18 cellular contexts compared by ENCODE assay signal in the genomic region with DNA sequence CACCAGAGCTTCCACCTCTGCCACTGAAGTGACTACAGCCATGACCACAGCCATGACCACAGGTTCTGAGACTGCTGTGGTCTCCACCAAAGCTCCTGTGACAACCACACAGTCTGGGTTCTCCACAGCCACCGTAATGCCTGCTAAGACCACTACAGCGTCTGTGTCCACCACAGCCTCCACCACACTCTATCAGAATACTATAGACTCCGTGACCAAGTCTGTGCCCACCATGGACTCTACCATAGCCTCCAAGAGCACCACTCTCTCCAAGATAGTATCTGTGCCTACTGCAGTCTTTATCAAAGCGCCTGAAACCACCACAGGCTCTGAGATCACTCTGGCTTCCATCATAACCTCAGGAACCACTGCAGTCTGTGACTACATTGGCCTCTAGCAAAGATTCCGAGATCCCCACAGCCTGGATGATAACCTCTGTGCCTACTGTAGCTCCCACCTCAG. TPM values are rescaled to one million over a fixed set of nuclear protein-coding genes. Genes with fewer than 3 reads are reported as not detected.
A peak's percentile ranks its signal among the peaks of the same experiment; 100 is the strongest.
DNase-seq lines count a peak whose midpoint lies in the region; ATAC-seq, FAIRE-seq and TF ChIP-seq lines count a peak whose summit lies in the region.
"Had no signal": no experiment of that assay in that cellular context is flagged by ENCODE, and none has a peak within 500 bp of the region (broad histone marks: within the 10 kb centered on the region; RNA-seq: fewer than 3 reads in every experiment).

No MANE protein-coding gene starts in this region.

- H3K79me2 ChIP-seq in GM12878 (ENCODE audit: control insufficient read depth, insufficient read depth, low read length) (no peaks in the 10 kb centered on the region), PC-9 (ENCODE audit: low read depth) (no peaks in the 10 kb centered on the region)

- H3K9me3 ChIP-seq in GM12878 (replicated peaks; ENCODE audit: control insufficient read depth, insufficient read depth, low read length) (no peaks in the 10 kb centered on the region), uterus (no peaks in the 10 kb centered on the region), PC-9 (ENCODE audit: insufficient read depth, low read depth) (no peaks in the 10 kb centered on the region)
- H3K9me3 ChIP-seq: SJCRH30 had no signal

- H3K9me2 ChIP-seq in PC-9 (ENCODE audit: insufficient read depth) = no peaks in the 10 kb centered on the region

- no peak for TF ChIP-seq RAD21 in GM12878 (IDR thresholded peaks at IDR 0.05; ENCODE audit: insufficient read depth, low read depth, low read length)

- H3K4me3 ChIP-seq in GM12865 (ENCODE audit: low read depth, low read length) (no peak overlapping the region), GM12878 (no peak overlapping the region), uterus (no peak overlapping the region), PC-9 (no peak overlapping the region)
- H3K4me3 ChIP-seq: GM23248, SJCRH30 had no signal

- H4K20me1 ChIP-seq in GM12878 (ENCODE audit: control insufficient read depth, insufficient read depth) (no peaks in the 10 kb centered on the region), PC-9 (ENCODE audit: insufficient read depth) (no peaks in the 10 kb centered on the region)

- H3K27me3 ChIP-seq in GM12878 (replicated peaks in 1 of 2; ENCODE audit: control insufficient read depth in 2 of 2, insufficient read depth in 2 of 2, low read length in 1 of 2) = no peaks in the 10 kb centered on the region
- no peaks in the 10 kb centered on the region for H3K27me3 ChIP-seq in uterus
- no peaks in the 10 kb centered on the region; the same call in 1 of the 2 replicates for H3K27me3 ChIP-seq in PC-9 (ENCODE audit: insufficient read depth, low read depth)
- H3K27me3 ChIP-seq: SJCRH30 had no signal

- no peak overlapping the region for H3K9ac ChIP-seq in GM12878 (ENCODE audit: control insufficient read depth, insufficient read depth, low read length)
- H3K9ac ChIP-seq: GM23248 had no signal

- peak overlapping the region; percentile 32 for H3K4me3 Mint-ChIP-seq in natural killer cell

- H3K36me3 Mint-ChIP-seq in natural killer cell = no peaks in the 10 kb centered on the region

- intact Hi-C loops in GM12878 (cut with micrococcal nuclease; ENCODE audit: unreplicated experiment) = no loop called here
- intact Hi-C loops in natural killer cell (cut with micrococcal nuclease) = no loop called here
- intact Hi-C loops in uterus (cut with DNase I; ENCODE audit: low total_unique reads) = no loop called here
- intact Hi-C loops in PC-9 (cut with micrococcal nuclease; ENCODE audit: unreplicated experiment) = no loop called here

- TF ChIP-seq CTCF in GM12865 (IDR thresholded peaks at IDR 0.05; ENCODE audit: insufficient read depth, low read depth, low read length, missing control alignments) (no peak), GM12878 (IDR thresholded peaks at IDR 0.05 in 2 of 3, conservative IDR thresholded peaks at IDR 0.05 in 1 of 3; ENCODE audit: control insufficient read depth in 2 of 3, extremely low read depth in 1 of 3, insufficient read depth in 1 of 3, low read depth in 3 of 3, low read length in 3 of 3) (no peak), natural killer cell (IDR thresholded peaks at IDR 0.05) (no peak), uterus (IDR thresholded peaks at IDR 0.05) (no peak), PC-9 (conservative IDR thresholded peaks at IDR 0.05) (no peak)

- peaks cover 29 to 31% of the 10 kb centered on the region in 2 donors for H3K4me1 Mint-ChIP-seq in natural killer cell

- H3K27ac Mint-ChIP-seq in natural killer cell = peak overlapping the region; percentile 5 to 27

- FAIRE-seq in GM12878 (lab: Jason Lieb, UNC) = no peak

- CTCF ChIA-PET in GM12878 (lab: Yijun Ruan, JAX) = no interaction called here
- CTCF ChIA-PET in PC-9 (lab: Charles Lee) = no interaction called here

- H3K27me3 Mint-ChIP-seq in natural killer cell (ENCODE audit: low read depth in 2 of 2) = peaks cover 25 to 36% of the 10 kb centered on the region in 2 donors

- POLR2A ChIA-PET in GM12878 (lab: Charles Lee) = no interaction called here
- POLR2A ChIA-PET in PC-9 (lab: Charles Lee; ENCODE audit: unreplicated experiment) = no interaction called here

- no peak overlapping the region for H3K4me2 ChIP-seq in GM12878 (ENCODE audit: control insufficient read depth, insufficient read depth)
- H3K4me2 ChIP-seq in PC-9 = no peak overlapping the region

- in situ Hi-C loops in GM12878 (cut with MboI) = no loop called here

- 21% methylated on average over 5 of the region's 5 CpGs for WGBS in GM12878 (ENCODE audit: insufficient coverage, insufficient replicate concordance, low lambda C conversion rate, missing lambda C conversion rate)

- no peak overlapping the region for H3K27ac ChIP-seq in GM12878 (ENCODE audit: control insufficient read depth, insufficient read depth)
- no peak overlapping the region for H3K27ac ChIP-seq in uterus
- H3K27ac ChIP-seq in PC-9 = no peak overlapping the region
- H3K27ac ChIP-seq: C4-2B, GM23248, SJCRH30 had no signal

- H3K36me3 ChIP-seq in GM12878 (ENCODE audit: control insufficient read depth in 2 of 2, insufficient read depth in 2 of 2, low read length in 1 of 2) (no peaks in the 10 kb centered on the region), uterus (no peaks in the 10 kb centered on the region), PC-9 (ENCODE audit: low read depth) (no peaks in the 10 kb centered on the region)
- H3K36me3 ChIP-seq: SJCRH30 had no signal

- SMC1A ChIA-PET in GM12878 (lab: Charles Lee; ENCODE audit: uncharacterized antibody, unreplicated experiment) = no interaction called here

- ATAC-seq in GM12878 (no peak; the same call in 1 of the 3 replicates), natural killer cell (peak; percentile 17 to 65 (median 47))

- BruUV-seq in GM12878 (replicated peaks; lab: Mats Ljungman, UMichigan) (no TSS peak), PC-9 (replicated peaks; lab: Mats Ljungman, UMichigan) (no TSS peak)

- H3K4me1 ChIP-seq in GM12878 (ENCODE audit: control insufficient read depth, insufficient read depth, low read length) (no peaks in the 10 kb centered on the region), uterus (no peaks in the 10 kb centered on the region), PC-9 (replicated peaks; ENCODE audit: insufficient read depth) (0 out of 2 replicates have a peak, but pooled peaks cover 14% of the 10 kb centered on the region)
- H3K4me1 ChIP-seq: SJCRH30 had no signal

- RAD21 ChIA-PET in GM12878 (lab: Charles Lee; ENCODE audit: unreplicated experiment) = no interaction called here

- TF ChIP-seq EP300 in GM12878 (IDR thresholded peaks at IDR 0.05; ENCODE audit: borderline replicate concordance in 1 of 2, control insufficient read depth in 1 of 2, low read depth in 2 of 2, low read length in 2 of 2) = no peak

- H2AFZ ChIP-seq in GM12878 (ENCODE audit: control insufficient read depth, low read depth, low read length) (no peak overlapping the region), PC-9 (no peak overlapping the region)
- H2AFZ ChIP-seq: GM23248 had no signal

- H3F3A ChIP-seq in PC-9 (ENCODE audit: insufficient read depth, low read depth) = peaks cover 16% of the 10 kb centered on the region; the same call in 1 of the 2 replicates

- H3K9me3 Mint-ChIP-seq in natural killer cell = no peaks in the 10 kb centered on the region

- no peak for TF ChIP-seq POLR2A in GM12878 (IDR thresholded peaks at IDR 0.05; ENCODE audit: low read depth, low read length)
- TF ChIP-seq POLR2A in uterus (IDR thresholded peaks at IDR 0.05) = no peak

- peak; percentile 28 for DNase-seq in GM12865 (ENCODE audit: low read depth)
- peak; percentile 40 for DNase-seq in MV-4-11 (lab: John Stamatoyannopoulos, UW)
- no peak for DNase-seq in GM12878 (ENCODE audit: low read depth, low spot score)
- DNase-seq in natural killer cell = no peak
- DNase-seq in uterus = no peak
- DNase-seq in PC-9 = no peak
- no peak for DNase-seq in DMS153 treated with DMSO at 0.1 percent for 48 hours (lab: John Stamatoyannopoulos, UW; ENCODE audit: unreplicated experiment)
- no peak for DNase-seq in NCI-H1694 (lab: John Stamatoyannopoulos, UW)
- DNase-seq: AML-193, DMS79 treated with DMSO at 0.1 percent for 48 hours, GM23248, HCEC 1CT, NCI-H187 treated with DMSO at 0.1 percent for 48 hours, NCI-H2227 treated with DMSO at 0.1 percent for 48 hours, NCI-H510A treated with DMSO at 0.1 percent for 48 hours, SJCRH30 had no signal

RNA-seq across cellular contexts. Expression of a gene that starts 18.3 kb away (rescaled TPM):
- total RNA-seq in GM12878 (2013; cell fraction: nucleolus; rRNA removed) = not detected in 2 replicates
- not detected in 2 replicates for total RNA-seq in GM12878 (2014; rRNA removed)
- total RNA-seq in GM12878 (2014; rRNA removed; fragmentation: Illumina TruSeq; extraction: Trizol) = not detected in 2 replicates
- total RNA-seq in GM12878 (2021) = not detected in 2 replicates
- polyA plus RNA-seq in GM12878 (2011; ENCODE audit: low read depth) = not detected
- polyA plus RNA-seq in GM12878 (2011; rRNA removed) = not detected in 2 replicates
- polyA plus RNA-seq in GM12878 (2011; cell fraction: cytosol; rRNA removed) = not detected in 2 replicates
- polyA plus RNA-seq in GM12878 (2011; cell fraction: nucleus; rRNA removed) = not detected in 2 replicates
- not detected in 2 replicates for polyA plus RNA-seq in GM12878 (2012)
- polyA plus RNA-seq in GM12878 (2014; fragmentation: Illumina TruSeq; extraction: Trizol) = not detected in 2 replicates
- polyA plus RNA-seq in GM12878 (2014; fragmentation: Nextera tagmentation; extraction: Ambion mirVana) = under 1 TPM in 1 of 2 experiments, not detected in 1; 0.02 TPM
- not detected in 2 replicates for polyA plus RNA-seq in GM12878 (2014; rRNA removed)
- polyA plus RNA-seq in GM12878 (2016; fragmentation: Nextera tagmentation; extraction: Ambion mirVana) = not detected
- not detected in 2 replicates for polyA minus RNA-seq in GM12878 (2011; rRNA and poly(A)+ RNA removed)
- polyA minus RNA-seq in GM12878 (2011; cell fraction: cytosol; rRNA and poly(A)+ RNA removed) = not detected in 2 replicates
- not detected in 2 replicates for polyA minus RNA-seq in GM12878 (2011; cell fraction: nucleus; rRNA and poly(A)+ RNA removed)
- total RNA-seq in natural killer cell = not detected
- total RNA-seq in uterus = under 1 TPM in 2 of 4 donors, not detected in 2; 0.28 to 0.59 TPM
- total RNA-seq in PC-9 (2021) = 0.13 TPM in 1 of 2 replicates, not detected in the other
- total RNA-seq: G401, GM23248, SJCRH30 had no signal
- polyA plus RNA-seq: GM23248 had no signal

RNA-seq across cellular contexts. Expression of a gene that starts 24.4 kb away (rescaled TPM):
- not detected in 2 replicates for total RNA-seq in GM12878 (2013; cell fraction: nucleolus; rRNA removed)
- total RNA-seq in GM12878 (2014; rRNA removed) = 0.68 and 0.76 TPM in 2 replicates
- 0.54 and 0.64 TPM in 2 replicates for total RNA-seq in GM12878 (2014; rRNA removed; fragmentation: Illumina TruSeq; extraction: Trizol)
- 0.28 and 0.48 TPM in 2 replicates for total RNA-seq in GM12878 (2021)
- 0.09 TPM for polyA plus RNA-seq in GM12878 (2011; ENCODE audit: low read depth)
- polyA plus RNA-seq in GM12878 (2011; rRNA removed) = 0.03 TPM in 2 replicates
- 0.04 and 0.05 TPM in 2 replicates for polyA plus RNA-seq in GM12878 (2011; cell fraction: cytosol; rRNA removed)
- polyA plus RNA-seq in GM12878 (2011; cell fraction: nucleus; rRNA removed) = not detected in 2 replicates
- polyA plus RNA-seq in GM12878 (2012) = 0.05 and 0.07 TPM in 2 replicates
- polyA plus RNA-seq in GM12878 (2014; fragmentation: Illumina TruSeq; extraction: Trizol) = 0.73 and 1.4 TPM in 2 replicates
- polyA plus RNA-seq in GM12878 (2014; fragmentation: Nextera tagmentation; extraction: Ambion mirVana) = 1 to 10 TPM; 1.2 to 1.4 TPM
- polyA plus RNA-seq in GM12878 (2014; rRNA removed) = 0.79 and 0.83 TPM in 2 replicates
- polyA plus RNA-seq in GM12878 (2016; fragmentation: Nextera tagmentation; extraction: Ambion mirVana) = under 1 TPM; 0.04 to 0.08 TPM
- not detected in 2 replicates for polyA minus RNA-seq in GM12878 (2011; rRNA and poly(A)+ RNA removed)
- polyA minus RNA-seq in GM12878 (2011; cell fraction: cytosol; rRNA and poly(A)+ RNA removed) = not detected in 2 replicates
- polyA minus RNA-seq in GM12878 (2011; cell fraction: nucleus; rRNA and poly(A)+ RNA removed) = not detected in 2 replicates
- total RNA-seq in natural killer cell = not detected
- total RNA-seq in uterus = under 1 TPM in 1 of 4 donors, not detected in 3; under 0.01 TPM
- total RNA-seq in PC-9 (2021) = not detected in 2 replicates
- total RNA-seq: G401, GM23248, SJCRH30 had no signal
- polyA plus RNA-seq: GM23248 had no signal

RNA-seq across cellular contexts. Expression of a gene that starts 33.2 kb away (rescaled TPM):
- not detected in 2 replicates for total RNA-seq in GM12878 (2013; cell fraction: nucleolus; rRNA removed)
- 0.38 TPM in 1 of 2 replicates, not detected in the other for total RNA-seq in GM12878 (2014; rRNA removed)
- total RNA-seq in GM12878 (2014; rRNA removed; fragmentation: Illumina TruSeq; extraction: Trizol) = 0.36 TPM in 1 of 2 replicates, not detected in the other
- 0.92 and 0.93 TPM in 2 replicates for total RNA-seq in GM12878 (2021)
- not detected for polyA plus RNA-seq in GM12878 (2011; ENCODE audit: low read depth)
- not detected in 2 replicates for polyA plus RNA-seq in GM12878 (2011; rRNA removed)
- polyA plus RNA-seq in GM12878 (2011; cell fraction: cytosol; rRNA removed) = not detected in 2 replicates
- polyA plus RNA-seq in GM12878 (2011; cell fraction: nucleus; rRNA removed) = not detected in 2 replicates
- polyA plus RNA-seq in GM12878 (2012) = 0.25 TPM in 1 of 2 replicates, not detected in the other
- polyA plus RNA-seq in GM12878 (2014; fragmentation: Illumina TruSeq; extraction: Trizol) = 0.26 TPM in 1 of 2 replicates, not detected in the other
- under 1 TPM; 0.31 to 0.53 TPM for polyA plus RNA-seq in GM12878 (2014; fragmentation: Nextera tagmentation; extraction: Ambion mirVana)
- 0.27 TPM in 1 of 2 replicates, not detected in the other for polyA plus RNA-seq in GM12878 (2014; rRNA removed)
- polyA plus RNA-seq in GM12878 (2016; fragmentation: Nextera tagmentation; extraction: Ambion mirVana) = under 1 TPM in 1 of 2 experiments, not detected in 1; 0.15 TPM
- polyA minus RNA-seq in GM12878 (2011; rRNA and poly(A)+ RNA removed) = 0.36 TPM in 1 of 2 replicates, not detected in the other
- not detected in 2 replicates for polyA minus RNA-seq in GM12878 (2011; cell fraction: cytosol; rRNA and poly(A)+ RNA removed)
- polyA minus RNA-seq in GM12878 (2011; cell fraction: nucleus; rRNA and poly(A)+ RNA removed) = not detected in 2 replicates
- not detected for total RNA-seq in natural killer cell
- total RNA-seq in uterus = 1 to 10 TPM in 1 of 4 donors, not detected in 3; 1.1 TPM
- total RNA-seq in PC-9 (2021) = 0.72 and 0.75 TPM in 2 replicates
- total RNA-seq: G401, GM23248, SJCRH30 had no signal
- polyA plus RNA-seq: GM23248 had no signal

RNA-seq across cellular contexts. Expression of a gene that starts 45.1 kb away (rescaled TPM):
- not detected in 2 replicates for total RNA-seq in GM12878 (2013; cell fraction: nucleolus; rRNA removed)
- total RNA-seq in GM12878 (2014; rRNA removed) (under 0.01 TPM in 2 replicates), GM12878 (2014; rRNA removed; fragmentation: Illumina TruSeq; extraction: Trizol) (0.09 TPM in 1 of 2 replicates, not detected in the other), GM12878 (2021) (0.03 TPM in 1 of 2 replicates, not detected in the other), natural killer cell (not detected), uterus (not detected), PC-9 (2021) (not detected in 2 replicates)
- not detected for polyA plus RNA-seq in GM12878 (2011; ENCODE audit: low read depth)
- polyA plus RNA-seq in GM12878 (2011; rRNA removed) (not detected in 2 replicates), GM12878 (2014; fragmentation: Illumina TruSeq; extraction: Trizol) (0.06 TPM in 2 replicates), GM12878 (2014; fragmentation: Nextera tagmentation; extraction: Ambion mirVana) (under 1 TPM in 1 of 2 experiments, not detected in 1; 0.06 TPM), GM12878 (2014; rRNA removed) (0.01 and 0.03 TPM in 2 replicates), GM12878 (2016; fragmentation: Nextera tagmentation; extraction: Ambion mirVana) (not detected)
- not detected in 2 replicates for polyA plus RNA-seq in GM12878 (2011; cell fraction: cytosol; rRNA removed)
- not detected in 2 replicates for polyA plus RNA-seq in GM12878 (2011; cell fraction: nucleus; rRNA removed)
- polyA plus RNA-seq in GM12878 (2012) = not detected in 2 replicates
- polyA minus RNA-seq in GM12878 (2011; rRNA and poly(A)+ RNA removed) = not detected in 2 replicates
- not detected in 2 replicates for polyA minus RNA-seq in GM12878 (2011; cell fraction: cytosol; rRNA and poly(A)+ RNA removed)
- not detected in 2 replicates for polyA minus RNA-seq in GM12878 (2011; cell fraction: nucleus; rRNA and poly(A)+ RNA removed)
- total RNA-seq: G401, GM23248, SJCRH30 had no signal
- polyA plus RNA-seq: GM23248 had no signal

RNA-seq across cellular contexts. Expression of a gene that starts 51.1 kb away (rescaled TPM):
- 64.4 and 76.9 TPM in 2 replicates for total RNA-seq in GM12878 (2013; cell fraction: nucleolus; rRNA removed)
- 61.6 and 70.7 TPM in 2 replicates for total RNA-seq in GM12878 (2014; rRNA removed)
- total RNA-seq in GM12878 (2014; rRNA removed; fragmentation: Illumina TruSeq; extraction: Trizol) = 28.2 and 30.3 TPM in 2 replicates
- total RNA-seq in GM12878 (2021) = 64.3 and 71.2 TPM in 2 replicates
- polyA plus RNA-seq in GM12878 (2011; ENCODE audit: low read depth) = 12.9 TPM
- 34.6 and 59.9 TPM in 2 replicates for polyA plus RNA-seq in GM12878 (2011; rRNA removed)
- polyA plus RNA-seq in GM12878 (2011; cell fraction: cytosol; rRNA removed) = 41.6 and 56.1 TPM in 2 replicates
- 384 and 390 TPM in 2 replicates for polyA plus RNA-seq in GM12878 (2011; cell fraction: nucleus; rRNA removed)
- polyA plus RNA-seq in GM12878 (2012) = 29.2 and 30.8 TPM in 2 replicates
- polyA plus RNA-seq in GM12878 (2014; fragmentation: Illumina TruSeq; extraction: Trizol) = 21.8 and 38.1 TPM in 2 replicates
- 1 to 10 TPM; 3.8 to 4.3 TPM for polyA plus RNA-seq in GM12878 (2014; fragmentation: Nextera tagmentation; extraction: Ambion mirVana)
- 56.0 and 56.4 TPM in 2 replicates for polyA plus RNA-seq in GM12878 (2014; rRNA removed)
- polyA plus RNA-seq in GM12878 (2016; fragmentation: Nextera tagmentation; extraction: Ambion mirVana) = 10 to 100 TPM; 47.2 to 51.0 TPM
- polyA minus RNA-seq in GM12878 (2011; rRNA and poly(A)+ RNA removed) = 74.7 and 75.1 TPM in 2 replicates
- polyA minus RNA-seq in GM12878 (2011; cell fraction: cytosol; rRNA and poly(A)+ RNA removed) = 23.5 and 31.3 TPM in 2 replicates
- polyA minus RNA-seq in GM12878 (2011; cell fraction: nucleus; rRNA and poly(A)+ RNA removed) = 56.5 and 70.7 TPM in 2 replicates
- total RNA-seq in natural killer cell = 10 to 100 TPM; 16.9 to 36.7 (median 24.5) TPM
- total RNA-seq in uterus = 10 to 100 TPM; 12.6 to 34.2 (median 22.4) TPM
- 59.4 and 60.3 TPM in 2 replicates for total RNA-seq in PC-9 (2021)

Comparison
In these comparisons a context has a peak if more than half of its experiments do, and no peak if none do; other contexts are left out.
1. DNase-seq: peak in GM12865 (single experiment) and MV-4-11 (single experiment); none in GM12878 (single experiment), natural killer cell (single experiment), uterus (0 of 2), PC-9 (0 of 2), DMS153 treated with DMSO at 0.1 percent for 48 hours (single experiment) and NCI-H1694 (single experiment).